1 cellular context compared by ENCODE assay signal in the genomic region with DNA sequence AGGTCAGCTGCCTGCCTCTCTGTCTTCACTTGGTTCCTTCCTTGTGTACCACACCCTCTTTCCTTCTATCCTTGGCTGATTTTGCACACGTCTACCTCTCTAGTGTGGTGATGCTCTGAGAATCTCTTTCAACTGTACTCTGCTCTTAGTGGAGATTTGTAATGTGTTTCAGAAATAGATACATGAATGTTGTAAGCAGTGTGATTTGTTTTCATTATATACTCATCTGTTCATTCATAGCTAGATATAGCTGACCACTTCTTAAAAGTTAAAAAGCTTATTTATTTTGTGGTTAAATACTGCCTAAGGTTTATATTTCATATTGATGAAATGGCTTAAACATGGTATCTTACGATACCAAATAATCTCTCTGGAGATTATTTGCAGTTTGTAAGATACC.
TF ChIP-seq lines count a peak whose summit lies in the region.

No MANE protein-coding gene starts in this region.

TF ChIP-seq in IMR-90, 13 proteins besides CTCF, POLR2A, EP300 and RAD21 (continued from another document):
- TF ChIP-seq SMC3 (IDR thresholded peaks at IDR 0.05; ENCODE audit: low read depth, low read length), result no peak
- TF ChIP-seq NFE2L2 (IDR thresholded peaks at IDR 0.05; ENCODE audit: low read depth, low read length), result no peak
- TF ChIP-seq RCOR1 (IDR thresholded peaks at IDR 0.05; ENCODE audit: insufficient replicate concordance, low read length), result no peak
- TF ChIP-seq FOS (IDR thresholded peaks at IDR 0.05; ENCODE audit: low read depth, low read length), result no peak
- no peak for TF ChIP-seq CEBPB (IDR thresholded peaks at IDR 0.05; ENCODE audit: low read depth, low read length)
- no peak for TF ChIP-seq MXI1 (IDR thresholded peaks at IDR 0.05; ENCODE audit: borderline replicate concordance, low read depth, low read length)
- TF ChIP-seq CHD1 (IDR thresholded peaks at IDR 0.05; ENCODE audit: low read depth, low read length), result no peak
- TF ChIP-seq MAFK (IDR thresholded peaks at IDR 0.05; ENCODE audit: low read depth, low read length), result no peak
- TF ChIP-seq, protein P1, sequence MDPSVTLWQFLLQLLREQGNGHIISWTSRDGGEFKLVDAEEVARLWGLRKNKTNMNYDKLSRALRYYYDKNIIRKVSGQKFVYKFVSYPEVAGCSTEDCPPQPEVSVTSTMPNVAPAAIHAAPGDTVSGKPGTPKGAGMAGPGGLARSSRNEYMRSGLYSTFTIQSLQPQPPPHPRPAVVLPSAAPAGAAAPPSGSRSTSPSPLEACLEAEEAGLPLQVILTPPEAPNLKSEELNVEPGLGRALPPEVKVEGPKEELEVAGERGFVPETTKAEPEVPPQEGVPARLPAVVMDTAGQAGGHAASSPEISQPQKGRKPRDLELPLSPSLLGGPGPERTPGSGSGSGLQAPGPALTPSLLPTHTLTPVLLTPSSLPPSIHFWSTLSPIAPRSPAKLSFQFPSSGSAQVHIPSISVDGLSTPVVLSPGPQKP (IDR thresholded peaks at IDR 0.05; ENCODE audit: borderline replicate concordance, low read depth, low read length), result no peak
- TF ChIP-seq BHLHE40 (IDR thresholded peaks at IDR 0.05; ENCODE audit: low read depth, low read length), result no peak
- TF ChIP-seq, protein P2, sequence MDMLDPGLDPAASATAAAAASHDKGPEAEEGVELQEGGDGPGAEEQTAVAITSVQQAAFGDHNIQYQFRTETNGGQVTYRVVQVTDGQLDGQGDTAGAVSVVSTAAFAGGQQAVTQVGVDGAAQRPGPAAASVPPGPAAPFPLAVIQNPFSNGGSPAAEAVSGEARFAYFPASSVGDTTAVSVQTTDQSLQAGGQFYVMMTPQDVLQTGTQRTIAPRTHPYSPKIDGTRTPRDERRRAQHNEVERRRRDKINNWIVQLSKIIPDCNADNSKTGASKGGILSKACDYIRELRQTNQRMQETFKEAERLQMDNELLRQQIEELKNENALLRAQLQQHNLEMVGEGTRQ (IDR thresholded peaks at IDR 0.05; ENCODE audit: low read depth, low read length), result no peak
